In the genomic region with DNA sequence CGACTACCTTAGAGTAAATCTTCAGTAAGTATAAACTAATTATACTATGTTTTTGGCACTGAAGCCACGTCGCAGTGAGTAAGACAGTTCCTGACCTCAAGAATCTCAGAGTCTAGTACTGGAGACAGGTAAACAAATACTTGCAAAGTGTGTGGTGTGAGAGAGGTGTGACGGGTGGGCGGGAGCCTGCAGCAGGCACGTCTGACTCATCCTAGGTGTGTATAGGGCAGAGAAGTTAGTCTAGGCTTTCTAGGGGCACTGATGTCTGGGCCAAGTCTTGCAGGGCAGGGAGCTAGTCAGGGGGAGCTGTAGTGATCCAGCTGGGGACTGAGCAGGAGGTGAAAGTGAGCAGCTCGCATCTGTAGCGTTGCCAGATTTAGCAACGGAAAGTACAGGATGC, we compare ENCODE assay signal across 1 cellular context.
TF ChIP-seq lines count a peak whose summit lies in the region.

No MANE protein-coding gene starts in this region.

TF ChIP-seq in WTC11, 78 proteins besides CTCF, POLR2A, EP300 and RAD21 (continued from another document):
- TF ChIP-seq, protein P1, sequence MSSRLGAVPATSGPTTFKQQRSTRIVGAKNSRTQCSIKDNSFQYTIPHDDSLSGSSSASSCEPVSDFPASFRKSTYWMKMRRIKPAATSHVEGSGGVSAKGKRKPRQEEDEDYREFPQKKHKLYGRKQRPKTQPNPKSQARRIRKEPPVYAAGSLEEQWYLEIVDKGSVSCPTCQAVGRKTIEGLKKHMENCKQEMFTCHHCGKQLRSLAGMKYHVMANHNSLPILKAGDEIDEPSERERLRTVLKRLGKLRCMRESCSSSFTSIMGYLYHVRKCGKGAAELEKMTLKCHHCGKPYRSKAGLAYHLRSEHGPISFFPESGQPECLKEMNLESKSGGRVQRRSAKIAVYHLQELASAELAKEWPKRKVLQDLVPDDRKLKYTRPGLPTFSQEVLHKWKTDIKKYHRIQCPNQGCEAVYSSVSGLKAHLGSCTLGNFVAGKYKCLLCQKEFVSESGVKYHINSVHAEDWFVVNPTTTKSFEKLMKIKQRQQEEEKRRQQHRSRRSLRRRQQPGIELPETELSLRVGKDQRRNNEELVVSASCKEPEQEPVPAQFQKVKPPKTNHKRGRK (CRISPR knock-in tag; IDR thresholded peaks at IDR 0.05; ENCODE audit: borderline replicate concordance): no peak
- TF ChIP-seq, protein P2, sequence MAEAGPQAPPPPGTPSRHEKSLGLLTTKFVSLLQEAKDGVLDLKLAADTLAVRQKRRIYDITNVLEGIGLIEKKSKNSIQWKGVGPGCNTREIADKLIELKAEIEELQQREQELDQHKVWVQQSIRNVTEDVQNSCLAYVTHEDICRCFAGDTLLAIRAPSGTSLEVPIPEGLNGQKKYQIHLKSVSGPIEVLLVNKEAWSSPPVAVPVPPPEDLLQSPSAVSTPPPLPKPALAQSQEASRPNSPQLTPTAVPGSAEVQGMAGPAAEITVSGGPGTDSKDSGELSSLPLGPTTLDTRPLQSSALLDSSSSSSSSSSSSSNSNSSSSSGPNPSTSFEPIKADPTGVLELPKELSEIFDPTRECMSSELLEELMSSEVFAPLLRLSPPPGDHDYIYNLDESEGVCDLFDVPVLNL (CRISPR knock-in tag; IDR thresholded peaks at IDR 0.05; ENCODE audit: borderline replicate concordance, low read depth): no peak
- TF ChIP-seq KAT7 (CRISPR knock-in tag; IDR thresholded peaks at IDR 0.05; ENCODE audit: borderline replicate concordance) (no peak), ZNF121 (CRISPR knock-in tag; IDR thresholded peaks at IDR 0.05) (no peak), ATF1 (CRISPR knock-in tag; IDR thresholded peaks at IDR 0.05) (no peak), ZNF138 (CRISPR knock-in tag; conservative IDR thresholded peaks at IDR 0.05) (no peak), TCF7 (CRISPR knock-in tag; IDR thresholded peaks at IDR 0.05; ENCODE audit: low read depth) (no peak)
- TF ChIP-seq, protein P3, sequence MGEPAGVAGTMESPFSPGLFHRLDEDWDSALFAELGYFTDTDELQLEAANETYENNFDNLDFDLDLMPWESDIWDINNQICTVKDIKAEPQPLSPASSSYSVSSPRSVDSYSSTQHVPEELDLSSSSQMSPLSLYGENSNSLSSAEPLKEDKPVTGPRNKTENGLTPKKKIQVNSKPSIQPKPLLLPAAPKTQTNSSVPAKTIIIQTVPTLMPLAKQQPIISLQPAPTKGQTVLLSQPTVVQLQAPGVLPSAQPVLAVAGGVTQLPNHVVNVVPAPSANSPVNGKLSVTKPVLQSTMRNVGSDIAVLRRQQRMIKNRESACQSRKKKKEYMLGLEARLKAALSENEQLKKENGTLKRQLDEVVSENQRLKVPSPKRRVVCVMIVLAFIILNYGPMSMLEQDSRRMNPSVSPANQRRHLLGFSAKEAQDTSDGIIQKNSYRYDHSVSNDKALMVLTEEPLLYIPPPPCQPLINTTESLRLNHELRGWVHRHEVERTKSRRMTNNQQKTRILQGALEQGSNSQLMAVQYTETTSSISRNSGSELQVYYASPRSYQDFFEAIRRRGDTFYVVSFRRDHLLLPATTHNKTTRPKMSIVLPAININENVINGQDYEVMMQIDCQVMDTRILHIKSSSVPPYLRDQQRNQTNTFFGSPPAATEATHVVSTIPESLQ (CRISPR knock-in tag; IDR thresholded peaks at IDR 0.05): no peak
